6 cellular contexts compared by ENCODE assay signal in the genomic region with DNA sequence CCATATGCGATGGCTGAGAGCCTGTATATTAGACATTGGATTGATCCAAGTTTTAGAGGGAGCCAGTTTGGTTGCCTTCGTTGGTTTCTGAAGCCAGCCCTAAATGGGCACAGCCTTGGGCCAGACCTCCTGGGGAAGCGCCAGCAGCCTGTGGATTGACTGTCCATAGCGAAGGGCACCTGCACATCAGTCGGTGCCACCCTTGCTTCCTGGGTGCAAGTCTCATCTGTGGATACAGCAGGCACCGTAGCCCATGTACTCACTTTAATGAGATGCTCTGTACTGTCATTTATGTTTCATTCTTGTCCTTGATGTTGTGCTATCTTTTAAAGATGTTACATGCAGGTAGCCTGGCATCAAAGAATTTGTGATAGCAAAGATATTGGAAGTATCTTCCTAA.
"Had no signal": no experiment of that assay in that cellular context is flagged by ENCODE, and none has a peak within 500 bp of the region (broad histone marks: within the 10 kb centered on the region; RNA-seq: fewer than 3 reads in every experiment).

No MANE protein-coding gene starts in this region.

- ATAC-seq: HepG2, K562 had no signal

- H3K27ac ChIP-seq: HL-60 had no signal

- DNase-seq: IMR-90, KBM-7 had no signal

- FAIRE-seq: HepG2, HTR-8/SVneo, K562 had no signal

- H3K4me3 ChIP-seq: K562 had no signal
